In the genomic region with DNA sequence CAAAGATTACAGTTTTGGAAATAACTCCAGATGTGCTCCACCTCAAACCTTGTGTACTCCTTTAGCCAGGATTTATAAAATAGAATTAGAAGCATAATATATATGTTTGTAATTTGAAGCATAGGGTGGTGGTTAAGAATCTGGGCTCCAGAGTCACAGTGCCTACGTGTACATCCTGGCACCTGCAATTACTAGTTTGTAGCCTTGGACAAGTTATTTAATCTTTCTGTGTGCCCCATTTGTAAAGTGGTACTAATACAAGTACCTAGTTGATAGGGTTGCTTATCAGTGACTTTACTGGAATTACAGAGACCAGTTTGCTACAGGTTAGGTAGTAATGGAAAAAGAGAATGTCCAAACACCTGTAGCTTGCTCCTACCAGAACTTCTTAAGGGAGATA, we compare ENCODE assay signal across 16 cellular contexts.
"Had no signal": no experiment of that assay in that cellular context is flagged by ENCODE, and none has a peak within 500 bp of the region (broad histone marks: within the 10 kb centered on the region; RNA-seq: fewer than 3 reads in every experiment).

No MANE protein-coding gene starts in this region.

- H3K27ac ChIP-seq: testis had no signal

- H3K4me3 ChIP-seq: adrenal gland, stomach, testis had no signal

- ATAC-seq: activated CD4-positive, CD25-positive, alpha-beta regulatory T cell treated with anti-CD3 and anti-CD28 coated beads, Interleukin-2, amount 50 U/mL, for 24 hours; left cardiac atrium; natural killer cell had no signal

- H3K27ac Mint-ChIP-seq: natural killer cell, type B pancreatic cell had no signal

- H3K27me3 Mint-ChIP-seq: type B pancreatic cell had no signal

- H3K9me3 Mint-ChIP-seq: natural killer cell had no signal

- H3K27me3 ChIP-seq: adrenal gland, stomach, testis had no signal

- H3K4me3 Mint-ChIP-seq: natural killer cell, type B pancreatic cell had no signal

- H3K36me3 ChIP-seq: adrenal gland, stomach had no signal

- H3K9me3 ChIP-seq: adrenal gland, SK-N-SH, stomach, testis had no signal

- H3K36me3 Mint-ChIP-seq: natural killer cell had no signal

- H3K9ac ChIP-seq: SK-N-SH had no signal

- DNase-seq: activated naive CD4-positive, alpha-beta T cell treated with anti-CD3 and anti-CD28 coated beads, Interleukin-2, amount 50 U/mL, for 16 hours; adrenal gland; erythroblast; foreskin melanocyte; glutamatergic neuron; hippocampal formation; left cardiac atrium; natural killer cell; retina; SK-N-SH; stimulated activated CD4-positive, alpha-beta T cell treated with anti-CD3 and anti-CD28 coated beads, Interleukin-2, amount 100 ng/mL, for 24 hours; stomach; T1000; testis had no signal
